In genomic region chr13:26253787-26254582, GRCh38 we compare ENCODE assay signal across 1 cellular context.
A peak's percentile ranks its signal among the peaks of the same experiment; 100 is the strongest.
TF ChIP-seq lines count a peak whose summit lies in the region.

CDK8 (plus strand) TSS chr13:26254129; CDS start chr13:26254642, 513 bp downstream.

TF ChIP-seq in HEK293, 187 proteins besides CTCF, POLR2A, EP300 and RAD21 (continued from another document and continues in another):
- TF ChIP-seq ZNF148 (tag by site-specific recombination; IDR thresholded peaks at IDR 0.05; ENCODE audit: borderline replicate concordance) (no peak), ZNF530 (tag by site-specific recombination; IDR thresholded peaks at IDR 0.05; ENCODE audit: low read depth) (no peak), ZNF214 (tag by site-specific recombination; IDR thresholded peaks at IDR 0.05; ENCODE audit: borderline replicate concordance) (no peak), ZNF426 (tag by site-specific recombination; IDR thresholded peaks at IDR 0.05) (no peak), ZBTB6 (tag by site-specific recombination; IDR thresholded peaks at IDR 0.05) (peak; percentile 6; the same call in 1 of the 2 replicates), ZNF157 (tag by site-specific recombination; IDR thresholded peaks at IDR 0.05) (no peak), ZNF792 (tag by site-specific recombination; IDR thresholded peaks at IDR 0.05) (no peak), ZNF558 (tag by site-specific recombination; IDR thresholded peaks at IDR 0.05) (no peak), YY2 (tag by site-specific recombination; IDR thresholded peaks at IDR 0.05) (peak; percentile 62), INSM2 (tag by site-specific recombination; IDR thresholded peaks at IDR 0.05) (no peak), ZNF114 (tag by site-specific recombination; IDR thresholded peaks at IDR 0.05) (no peak), ZNF302 (tag by site-specific recombination; IDR thresholded peaks at IDR 0.05; ENCODE audit: low read depth) (no peak), ZSCAN16 (tag by site-specific recombination; IDR thresholded peaks at IDR 0.05) (no peak), GFI1B (tag by site-specific recombination; IDR thresholded peaks at IDR 0.05) (no peak), ZNF121 (tag by site-specific recombination; IDR thresholded peaks at IDR 0.05) (no peak), TCF7L2 (IDR thresholded peaks at IDR 0.05; ENCODE audit: borderline replicate concordance, low read depth, low read length) (no peak), ZNF239 (tag by site-specific recombination; IDR thresholded peaks at IDR 0.05) (no peak), KLF17 (tag by site-specific recombination; IDR thresholded peaks at IDR 0.05) (peak; percentile 71), ZNF221 (tag by site-specific recombination; IDR thresholded peaks at IDR 0.05; ENCODE audit: borderline replicate concordance) (no peak), ZNF785 (tag by site-specific recombination; IDR thresholded peaks at IDR 0.05) (0 out of 2 replicates have a peak, but pooled peaks have one; percentile 65), ZNF843 (tag by site-specific recombination; IDR thresholded peaks at IDR 0.05) (no peak), GLI4 (tag by site-specific recombination; IDR thresholded peaks at IDR 0.05) (no peak), SCRT2 (tag by site-specific recombination; IDR thresholded peaks at IDR 0.05) (no peak), ZNF571 (tag by site-specific recombination; IDR thresholded peaks at IDR 0.05) (no peak), ZBTB11 (tag by site-specific recombination; conservative IDR thresholded peaks at IDR 0.05; ENCODE audit: low read depth) (peak; percentile 47), ZNF837 (tag by site-specific recombination; IDR thresholded peaks at IDR 0.05) (no peak), ZNF621 (tag by site-specific recombination; IDR thresholded peaks at IDR 0.05) (no peak), ZSCAN5A (tag by site-specific recombination; IDR thresholded peaks at IDR 0.05) (peak; percentile 89), ZNF707 (tag by site-specific recombination; IDR thresholded peaks at IDR 0.05) (no peak), KLF16 (tag by site-specific recombination; IDR thresholded peaks at IDR 0.05) (peak; percentile 44; the same call in 1 of the 2 replicates), ZNF211 (tag by site-specific recombination; IDR thresholded peaks at IDR 0.05; ENCODE audit: low read depth) (no peak), ZNF335 (tag by site-specific recombination; conservative IDR thresholded peaks at IDR 0.05) (peak; percentile 81), ZNF133 (tag by site-specific recombination; IDR thresholded peaks at IDR 0.05) (no peak), ZNF18 (tag by site-specific recombination; IDR thresholded peaks at IDR 0.05) (peak; percentile 84), ZNF626 (tag by site-specific recombination; IDR thresholded peaks at IDR 0.05) (no peak), ZBTB21 (tag by site-specific recombination; IDR thresholded peaks at IDR 0.05) (no peak), ZNF629 (tag by site-specific recombination; IDR thresholded peaks at IDR 0.05) (peak; percentile 36; the same call in 1 of the 2 replicates), BCL11A (tag by site-specific recombination; IDR thresholded peaks at IDR 0.05; ENCODE audit: low read depth) (no peak), ZNF362 (tag by site-specific recombination; IDR thresholded peaks at IDR 0.05) (no peak), ZNF776 (tag by site-specific recombination; IDR thresholded peaks at IDR 0.05; ENCODE audit: borderline replicate concordance) (no peak), ZBTB48 (tag by site-specific recombination; IDR thresholded peaks at IDR 0.05) (peak; percentile 84), FEZF1 (tag by site-specific recombination; IDR thresholded peaks at IDR 0.05) (no peak; the same call in 1 of the 2 replicates), ZNF704 (tag by site-specific recombination; IDR thresholded peaks at IDR 0.05) (no peak), ZNF16 (tag by site-specific recombination; IDR thresholded peaks at IDR 0.05; ENCODE audit: low read depth) (no peak), ZNF48 (tag by site-specific recombination; IDR thresholded peaks at IDR 0.05) (no peak), KLF8 (tag by site-specific recombination; IDR thresholded peaks at IDR 0.05) (peak; percentile 94), ZNF404 (tag by site-specific recombination; IDR thresholded peaks at IDR 0.05) (no peak), PRDM1 (tag by site-specific recombination; IDR thresholded peaks at IDR 0.05) (peak; percentile 95), PATZ1 (tag by site-specific recombination; IDR thresholded peaks at IDR 0.05) (peak; percentile 80), ZNF184 (tag by site-specific recombination; IDR thresholded peaks at IDR 0.05) (no peak), ZFP41 (tag by site-specific recombination; IDR thresholded peaks at IDR 0.05; ENCODE audit: borderline replicate concordance) (no peak), GLI2 (tag by site-specific recombination; IDR thresholded peaks at IDR 0.05; ENCODE audit: borderline replicate concordance, low read depth) (no peak)
